ENCODE assay signal across 8 cellular contexts in genomic region chr4:55635760-55636621, GRCh38. TPM values are rescaled to one million over a fixed set of nuclear protein-coding genes. Genes with fewer than 3 reads are reported as not detected.
DNase-seq lines count a peak whose midpoint lies in the region; ATAC-seq and TF ChIP-seq lines count a peak whose summit lies in the region.

TSS of gene NMU (minus strand) at chr4:55636298. CDS start at chr4:55636192, 106 bp downstream.

- POLR2A ChIA-PET in AG04450 (lab: Yijun Ruan, JAX) (no interaction called here), RWPE1 (lab: Yijun Ruan, JAX; ENCODE audit: low non-redundant PET) (no interaction called here)

- peaks cover 29% of the 10 kb centered on the region for H3K27me3 ChIP-seq in AG04450 (ENCODE audit: control insufficient read depth, insufficient read depth, low read length)

- no peak within 1 kb of the TSS for H3K27ac ChIP-seq in AG04450 (ENCODE audit: low read depth, low read length)
- H3K27ac ChIP-seq in RWPE1, result peak within 1 kb of the TSS; percentile 66

- CTCF ChIA-PET in AG04450 (lab: Charles Lee) (no interaction called here), RWPE1 (lab: Yijun Ruan, JAX) (interaction anchor here (0.7 to 1.6 kb wide), 2 partner anchors 81 to 445 kb away, joined by 4 to 5 read pairs; no protein-coding TSS in a partner anchor)

- TF ChIP-seq CTCF in AG04450 (IDR thresholded peaks at IDR 0.05; ENCODE audit: low read depth, low read length) (no peak), RWPE1 (conservative IDR thresholded peaks at IDR 0.05; ENCODE audit: low read depth) (peak; percentile 61), astrocyte of the spinal cord (IDR thresholded peaks at IDR 0.05; ENCODE audit: low read depth, low read length) (no peak)

- in situ Hi-C loops in astrocyte of the spinal cord (cut with HindIII; ENCODE audit: low sequenced_read_pairs), result no loop called here

- no peaks in the 10 kb centered on the region for H3K9me3 ChIP-seq in AG04450 (ENCODE audit: control insufficient read depth, insufficient read depth, low read length)

- DNase-seq in AG04450 (ENCODE audit: low read depth, low spot score), result no peak
- DNase-seq in RWPE1 (ENCODE audit: low spot score), result peak; percentile 56
- DNase-seq in astrocyte of the spinal cord (ENCODE audit: low read depth, low spot score), result peak; percentile 5
- DNase-seq in iPS-NIHi7 (ENCODE audit: extremely low spot score), result peak; percentile 58
- peak; percentile 42 for DNase-seq in stimulated activated CD4-positive, alpha-beta T cell treated with anti-CD3 and anti-CD28 coated beads, Interleukin-1b, Interleukin-23, amount 100 ng/mL, for 48 hours
- DNase-seq in GM19238 (ENCODE audit: insufficient read length, low spot score), result no peak

- H3K4me3 ChIP-seq in AG04450 (ENCODE audit: low read depth, low read length), result peak within 1 kb of the TSS; percentile 20; the same call in 1 of the 2 replicates
- H3K4me3 ChIP-seq in astrocyte of the spinal cord (ENCODE audit: low read depth, low read length), result peak within 1 kb of the TSS; percentile 38

- ATAC-seq in GM18873 (IDR thresholded peaks at IDR 0.05; ENCODE audit: low FRiP score, unreplicated experiment) (peak; percentile 54), HG03378 (IDR thresholded peaks at IDR 0.05; ENCODE audit: unreplicated experiment) (peak; percentile 64)

RNA-seq across cellular contexts. Expression of gene NMU, which starts in this region (rescaled TPM):
- not detected in 2 replicates for polyA plus RNA-seq in AG04450 (2011; rRNA removed)
- polyA minus RNA-seq in AG04450 (2011; rRNA and poly(A)+ RNA removed), result 0.51 TPM in 1 of 2 replicates, not detected in the other

Comparison
In these comparisons a context has a peak if more than half of its experiments do, and no peak if none do; other contexts are left out.
1. DNase-seq: peak in RWPE1 (single experiment), astrocyte of the spinal cord (single experiment), iPS-NIHi7 (single experiment) and stimulated activated CD4-positive, alpha-beta T cell treated with anti-CD3 and anti-CD28 coated beads, Interleukin-1b, Interleukin-23, amount 100 ng/mL, for 48 hours (single experiment); none in AG04450 (single experiment) and GM19238 (single experiment).